Comparison of ENCODE assay signal across 1 cellular context in the genomic region with DNA sequence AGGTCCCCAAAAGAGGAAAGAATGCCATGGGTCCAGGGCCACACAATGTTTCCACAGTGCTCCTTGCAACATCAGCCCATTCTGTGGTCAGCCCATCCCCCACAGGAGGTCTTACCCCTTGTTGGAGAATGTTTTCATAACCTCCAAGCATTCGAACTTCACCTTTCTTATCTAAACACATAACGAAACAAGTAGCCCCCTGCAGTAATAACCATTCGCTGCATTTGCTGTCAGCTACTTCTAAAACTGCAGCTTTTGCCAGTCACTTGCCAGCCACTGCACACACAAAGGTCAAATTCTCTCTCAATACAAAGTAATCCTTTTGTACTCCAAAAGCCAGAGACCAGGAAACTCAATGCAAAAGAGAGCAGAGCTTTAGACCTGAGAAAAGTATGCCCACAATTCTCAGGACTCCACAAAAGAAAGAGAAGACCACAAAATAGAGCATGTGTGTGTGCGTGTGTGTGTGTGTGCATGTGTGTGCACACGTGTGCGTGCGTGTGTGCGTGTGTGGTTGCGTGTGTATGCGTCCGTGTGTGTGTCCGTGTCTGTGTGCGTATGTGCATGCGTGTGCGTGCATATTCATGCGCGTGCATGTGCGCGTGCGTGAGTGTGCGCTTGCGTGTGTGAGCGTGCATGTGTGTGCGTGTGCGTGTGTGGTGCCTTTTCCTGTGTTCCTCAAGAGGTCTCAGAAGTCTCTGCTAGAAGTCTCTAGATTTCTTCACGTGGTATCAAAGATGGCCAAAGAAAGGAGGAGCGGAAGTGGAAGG.
TF ChIP-seq lines count a peak whose summit lies in the region.

No MANE protein-coding gene starts in this region.

TF ChIP-seq in H1, 55 proteins besides CTCF, POLR2A, EP300 and RAD21:
- TF ChIP-seq TAF1 (IDR thresholded peaks at IDR 0.05; ENCODE audit: low read depth, low read length) (no peak), BACH1 (IDR thresholded peaks at IDR 0.05; ENCODE audit: low read length) (no peak), HDAC6 (IDR thresholded peaks at IDR 0.05; ENCODE audit: low read depth, low read length) (no peak), SP1 (IDR thresholded peaks at IDR 0.05; ENCODE audit: low read depth, low read length) (no peak), RXRA (IDR thresholded peaks at IDR 0.05; ENCODE audit: insufficient read depth, low read depth, low read length) (no peak), SP2 (IDR thresholded peaks at IDR 0.05; ENCODE audit: low read length) (no peak), GABPA (IDR thresholded peaks at IDR 0.05; ENCODE audit: borderline replicate concordance, insufficient read depth, low read length) (no peak), SP4 (IDR thresholded peaks at IDR 0.05; ENCODE audit: low read length) (no peak), BCL11A (IDR thresholded peaks at IDR 0.05; ENCODE audit: low read depth in 2 of 2, low read length in 2 of 2) (no peak), CBX8 (IDR thresholded peaks at IDR 0.05; ENCODE audit: borderline replicate concordance, low read depth, low read length) (no peak), BRCA1 (IDR thresholded peaks at IDR 0.05; ENCODE audit: low read depth, low read length) (no peak), EZH2 (IDR thresholded peaks at IDR 0.05; ENCODE audit: low read depth, low read length, severe bottlenecking) (no peak), CEBPB (IDR thresholded peaks at IDR 0.05; ENCODE audit: low read depth, low read length) (no peak), KDM5A (IDR thresholded peaks at IDR 0.05; ENCODE audit: low read length) (no peak), CHD1 (IDR thresholded peaks at IDR 0.05; ENCODE audit: low read depth, low read length) (no peak), EGR1 (IDR thresholded peaks at IDR 0.05; ENCODE audit: borderline replicate concordance, low read depth, low read length) (no peak), CHD2 (IDR thresholded peaks at IDR 0.05; ENCODE audit: low read length) (no peak), TBP (IDR thresholded peaks at IDR 0.05; ENCODE audit: low read depth, low read length) (no peak), PHF8 (conservative IDR thresholded peaks at IDR 0.05; ENCODE audit: low read depth, low read length) (no peak), CREB1 (IDR thresholded peaks at IDR 0.05) (no peak)
